In the genomic region with DNA sequence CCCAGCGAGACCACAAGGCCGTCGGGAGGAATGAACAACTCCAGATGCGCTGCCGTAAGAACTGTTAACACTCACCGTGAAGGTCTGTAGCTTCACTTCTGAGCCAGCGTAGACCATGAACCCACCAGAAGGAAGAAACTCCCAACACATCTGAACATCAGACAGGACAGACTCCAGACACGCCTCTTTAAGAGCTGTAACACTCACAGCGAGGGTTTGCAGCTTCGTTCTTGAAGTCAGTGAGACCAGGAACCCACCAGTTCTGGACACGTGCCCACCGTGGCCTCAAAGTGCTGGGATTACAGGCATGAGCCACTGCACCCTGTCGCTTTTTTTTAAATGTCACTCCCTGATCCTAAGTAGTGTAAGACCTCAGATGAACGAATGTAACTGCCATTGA, we compare ENCODE assay signal across 1 cellular context.
TF ChIP-seq lines count a peak whose summit lies in the region.

No MANE protein-coding gene starts in this region.

TF ChIP-seq in endothelial cell of umbilical vein, 7 proteins besides CTCF, POLR2A, EP300 and RAD21:
- TF ChIP-seq GATA2 (IDR thresholded peaks at IDR 0.05; ENCODE audit: insufficient read depth, insufficient read length, low read depth, low read length), result no peak
- no peak for TF ChIP-seq POLR2AphosphoS5 (IDR thresholded peaks at IDR 0.05; ENCODE audit: insufficient read depth, low read depth, low read length)
- TF ChIP-seq, protein P1, sequence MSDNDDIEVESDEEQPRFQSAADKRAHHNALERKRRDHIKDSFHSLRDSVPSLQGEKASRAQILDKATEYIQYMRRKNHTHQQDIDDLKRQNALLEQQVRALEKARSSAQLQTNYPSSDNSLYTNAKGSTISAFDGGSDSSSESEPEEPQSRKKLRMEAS (IDR thresholded peaks at IDR 0.05; ENCODE audit: insufficient read depth, insufficient read length), result no peak
- TF ChIP-seq JUN (IDR thresholded peaks at IDR 0.05; ENCODE audit: borderline replicate concordance, insufficient read depth, insufficient read length, low read depth), result no peak
- TF ChIP-seq FOS (IDR thresholded peaks at IDR 0.05; ENCODE audit: borderline replicate concordance, insufficient read depth, low read length), result no peak
- no peak for TF ChIP-seq MYC (IDR thresholded peaks at IDR 0.05; ENCODE audit: low read depth, low read length)
- no peak for TF ChIP-seq EZH2 (IDR thresholded peaks at IDR 0.05; ENCODE audit: borderline replicate concordance, low read depth, low read length, severe bottlenecking)
